1 cellular context compared by ENCODE assay signal in the genomic region with DNA sequence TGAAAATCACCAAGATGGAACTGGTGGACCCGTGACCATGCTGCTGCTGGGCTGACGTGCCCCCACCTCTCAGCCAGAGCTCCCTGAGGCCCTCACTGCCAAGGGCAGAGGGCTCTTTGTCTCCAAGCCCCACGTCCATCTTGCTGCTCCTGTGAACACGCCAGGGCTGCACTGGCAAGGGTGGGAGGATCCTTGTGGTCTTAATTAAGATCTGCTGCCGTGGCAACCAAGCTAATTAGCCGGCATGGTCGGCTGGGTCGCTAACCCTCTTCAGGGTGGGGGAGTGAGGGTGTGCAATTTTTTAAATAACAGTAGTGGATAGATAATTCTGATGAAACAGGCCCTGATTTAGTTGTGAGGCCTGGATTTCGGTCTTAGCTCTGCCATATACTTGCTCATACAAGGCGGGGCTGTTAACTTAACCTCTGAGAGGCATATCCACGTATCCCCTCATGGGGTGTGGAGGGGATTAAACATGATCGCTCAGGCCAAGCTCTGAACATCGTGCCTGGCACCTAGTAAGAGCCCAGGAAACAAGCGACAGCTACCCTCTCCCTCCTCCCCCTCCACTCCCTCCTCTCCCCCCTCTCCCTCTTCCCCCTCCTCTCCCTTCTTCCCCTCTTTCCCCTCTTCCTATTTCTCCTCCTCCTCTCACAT.
TF ChIP-seq lines count a peak whose summit lies in the region.

No MANE protein-coding gene starts in this region.

TF ChIP-seq in SK-N-SH treated with all-trans-retinoic acid at 6 μM for 48 hours, 23 proteins besides CTCF, POLR2A, EP300 and RAD21 (continued from another document):
- TF ChIP-seq, protein P1, sequence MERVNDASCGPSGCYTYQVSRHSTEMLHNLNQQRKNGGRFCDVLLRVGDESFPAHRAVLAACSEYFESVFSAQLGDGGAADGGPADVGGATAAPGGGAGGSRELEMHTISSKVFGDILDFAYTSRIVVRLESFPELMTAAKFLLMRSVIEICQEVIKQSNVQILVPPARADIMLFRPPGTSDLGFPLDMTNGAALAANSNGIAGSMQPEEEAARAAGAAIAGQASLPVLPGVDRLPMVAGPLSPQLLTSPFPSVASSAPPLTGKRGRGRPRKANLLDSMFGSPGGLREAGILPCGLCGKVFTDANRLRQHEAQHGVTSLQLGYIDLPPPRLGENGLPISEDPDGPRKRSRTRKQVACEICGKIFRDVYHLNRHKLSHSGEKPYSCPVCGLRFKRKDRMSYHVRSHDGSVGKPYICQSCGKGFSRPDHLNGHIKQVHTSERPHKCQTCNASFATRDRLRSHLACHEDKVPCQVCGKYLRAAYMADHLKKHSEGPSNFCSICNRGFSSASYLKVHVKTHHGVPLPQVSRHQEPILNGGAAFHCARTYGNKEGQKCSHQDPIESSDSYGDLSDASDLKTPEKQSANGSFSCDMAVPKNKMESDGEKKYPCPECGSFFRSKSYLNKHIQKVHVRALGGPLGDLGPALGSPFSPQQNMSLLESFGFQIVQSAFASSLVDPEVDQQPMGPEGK (CRISPR knock-in tag; IDR thresholded peaks at IDR 0.05; ENCODE audit: borderline replicate concordance), result no peak
- no peak for TF ChIP-seq ARNTL (CRISPR knock-in tag; IDR thresholded peaks at IDR 0.05; ENCODE audit: borderline replicate concordance, low read depth)
- no peak for TF ChIP-seq ISL1 (CRISPR knock-in tag; IDR thresholded peaks at IDR 0.05)
